21 cellular contexts compared by ENCODE assay signal in genomic region chr9:33349743-33350142, GRCh38. TPM values are rescaled to one million over a fixed set of nuclear protein-coding genes. Genes with fewer than 3 reads are reported as not detected.
A peak's percentile ranks its signal among the peaks of the same experiment; 100 is the strongest.
DNase-seq lines count a peak whose midpoint lies in the region; ATAC-seq and TF ChIP-seq lines count a peak whose summit lies in the region.
"Had no signal": no experiment of that assay in that cellular context is flagged by ENCODE, and none has a peak within 500 bp of the region (broad histone marks: within the 10 kb centered on the region; RNA-seq: fewer than 3 reads in every experiment).

No MANE protein-coding gene starts in this region.

- H3K36me3 Mint-ChIP-seq in chondrocyte (ENCODE audit: low read depth): peaks cover 39% of the 10 kb centered on the region

- H2AFZ ChIP-seq in PC-9: no peak overlapping the region

- H3K36me3 ChIP-seq in PC-9 (ENCODE audit: low read depth) (no peaks in the 10 kb centered on the region), lower lobe of right lung (peaks cover 49% of the 10 kb centered on the region), tibial artery (peaks cover 38 to 61% (median 52%) of the 10 kb centered on the region in 3 donors), A673 (ENCODE audit: insufficient read depth, low read length, poor library complexity, severe bottlenecking) (peaks cover 31% of the 10 kb centered on the region)

- peaks cover 14% of the 10 kb centered on the region for H3K4me1 Mint-ChIP-seq in chondrocyte (ENCODE audit: low read depth)

- no peaks in the 10 kb centered on the region for H3K9me3 ChIP-seq in PC-9 (ENCODE audit: insufficient read depth, low read depth)
- no peaks in the 10 kb centered on the region for H3K9me3 ChIP-seq in lower lobe of right lung
- no peaks in the 10 kb centered on the region for H3K9me3 ChIP-seq in tibial artery
- no peaks in the 10 kb centered on the region for H3K9me3 ChIP-seq in A673 (ENCODE audit: low read depth, low read length, poor library complexity, severe bottlenecking)
- H3K9me3 ChIP-seq: neutrophil, right lobe of liver, SJSA1 had no signal

- H3K27ac ChIP-seq in PC-9 (peak overlapping the region; percentile 54), lower lobe of right lung (peak overlapping the region; percentile 71), tibial artery (peak overlapping the region; percentile 70 to 73), A673 (ENCODE audit: low read depth, low read length, poor library complexity, severe bottlenecking) (no peak overlapping the region)
- H3K27ac ChIP-seq: C4-2B, neutrophil, right lobe of liver had no signal

- H3K27me3 ChIP-seq in PC-9 (ENCODE audit: insufficient read depth, low read depth) (no peaks in the 10 kb centered on the region), lower lobe of right lung (ENCODE audit: low read depth) (no peaks in the 10 kb centered on the region), tibial artery (no peaks in the 10 kb centered on the region), A673 (replicated peaks; ENCODE audit: insufficient read depth, low read depth, low read length, poor library complexity) (no peaks in the 10 kb centered on the region)
- H3K27me3 ChIP-seq: neutrophil, right lobe of liver, SJSA1 had no signal

- no peak for DNase-seq in PC-9
- DNase-seq in chondrocyte (ENCODE audit: low spot score): no peak
- DNase-seq in lower lobe of right lung: no peak
- DNase-seq in tibial artery: no peak
- DNase-seq in stimulated activated CD8-positive, alpha-beta memory T cell treated with anti-CD3 and anti-CD28 coated beads, Interleukin-4, amount 100 ng/mL, for 48 hours: no peak
- DNase-seq in A673 (ENCODE audit: low spot score): no peak
- DNase-seq in NCI-H748 (lab: John Stamatoyannopoulos, UW; ENCODE audit: unreplicated experiment): no peak
- DNase-seq: activated CD4-positive, CD25-positive, alpha-beta regulatory T cell; hypothalamus; Kasumi-1; NCI-H1417; NCI-H2171 treated with DMSO at 0.1 percent for 48 hours; NCI-H69; right lobe of liver; stimulated activated CD4-positive, alpha-beta T cell treated with anti-CD3 and anti-CD28 coated beads, Interleukin-1b, Interleukin-23, amount 100 ng/mL, for 48 hours had no signal

- TF ChIP-seq CTCF in PC-9 (conservative IDR thresholded peaks at IDR 0.05): no peak
- no peak for TF ChIP-seq CTCF in chondrocyte (IDR thresholded peaks at IDR 0.05)
- no peak for TF ChIP-seq CTCF in lower lobe of right lung (IDR thresholded peaks at IDR 0.05)
- TF ChIP-seq CTCF in tibial artery (IDR thresholded peaks at IDR 0.05): no peak
- TF ChIP-seq CTCF in A673 (conservative IDR thresholded peaks at IDR 0.05; ENCODE audit: low read depth, low read length): no peak

- H3K4me3 ChIP-seq in PC-9: no peak overlapping the region
- H3K4me3 ChIP-seq in lower lobe of right lung: no peak overlapping the region
- no peak overlapping the region for H3K4me3 ChIP-seq in tibial artery
- H3K4me3 ChIP-seq in A673 (ENCODE audit: low read depth, low read length, poor library complexity, severe bottlenecking): no peak overlapping the region
- H3K4me3 ChIP-seq: right lobe of liver, SJSA1 had no signal

- H4K20me1 ChIP-seq in PC-9 (ENCODE audit: insufficient read depth): no peaks in the 10 kb centered on the region

- CTCF ChIA-PET in PC-9 (lab: Charles Lee): interaction anchor here (0.7 kb wide), 1 partner anchor 118 kb away, joined by 4 read pairs; no protein-coding TSS in a partner anchor
- CTCF ChIA-PET in A673 (lab: Charles Lee): no interaction called here

- peak overlapping the region; percentile 53 for H3K27ac Mint-ChIP-seq in chondrocyte (ENCODE audit: unreplicated experiment)
- H3K27ac Mint-ChIP-seq: activated naive CD8-positive, alpha-beta T cell had no signal

- ATAC-seq in lower lobe of right lung (peak; percentile 21 to 29), GM19455 (IDR thresholded peaks at IDR 0.05; ENCODE audit: unreplicated experiment) (no peak)

- H3F3A ChIP-seq in PC-9 (ENCODE audit: insufficient read depth, low read depth): peaks cover 14% of the 10 kb centered on the region

- no peak overlapping the region for H3K4me2 ChIP-seq in PC-9

- no peak overlapping the region for H3K4me3 Mint-ChIP-seq in chondrocyte (ENCODE audit: unreplicated experiment)
- H3K4me3 Mint-ChIP-seq: activated naive CD8-positive, alpha-beta T cell had no signal

- POLR2A ChIA-PET in PC-9 (lab: Charles Lee; ENCODE audit: unreplicated experiment): no interaction called here
- POLR2A ChIA-PET in A673 (lab: Charles Lee; ENCODE audit: low non-redundant PET): no interaction called here

- BruUV-seq in PC-9 (replicated peaks; lab: Mats Ljungman, UMichigan): no TSS peak
- no TSS peak for BruUV-seq in A673 (replicated peaks; lab: Mats Ljungman, UMichigan)

- H3K79me2 ChIP-seq in PC-9 (ENCODE audit: low read depth): 0 out of 2 replicates have a peak, but pooled peaks cover 4% of the 10 kb centered on the region

- H3K9me2 ChIP-seq in PC-9 (ENCODE audit: insufficient read depth): no peaks in the 10 kb centered on the region

- H3K9me3 Mint-ChIP-seq in chondrocyte (ENCODE audit: low read depth): no peaks in the 10 kb centered on the region

- H3K4me1 ChIP-seq in PC-9 (replicated peaks; ENCODE audit: insufficient read depth): peaks cover 18% of the 10 kb centered on the region
- H3K4me1 ChIP-seq in lower lobe of right lung: peaks cover 5% of the 10 kb centered on the region
- H3K4me1 ChIP-seq in tibial artery: peaks cover 0 to 15% (median 12%) of the 10 kb centered on the region in 4 donors
- no peaks in the 10 kb centered on the region for H3K4me1 ChIP-seq in A673 (ENCODE audit: insufficient read depth, low read length, poor library complexity, severe bottlenecking)
- H3K4me1 ChIP-seq: right lobe of liver, SJSA1 had no signal

- intact Hi-C loops in PC-9 (cut with micrococcal nuclease; ENCODE audit: unreplicated experiment): loop anchor here (2.0 kb wide), 1 partner anchor 29 kb away; no protein-coding TSS in a partner anchor
- intact Hi-C loops in lower lobe of right lung (cut with DNase I): no loop called here
- intact Hi-C loops in tibial artery (cut with DNase I; ENCODE audit: low total_unique reads): no loop called here
- intact Hi-C loops in A673 (cut with micrococcal nuclease; ENCODE audit: unreplicated experiment): no loop called here

- no peaks in the 10 kb centered on the region for H3K27me3 Mint-ChIP-seq in chondrocyte (ENCODE audit: low read depth)
- H3K27me3 Mint-ChIP-seq: activated naive CD8-positive, alpha-beta T cell had no signal

RNA-seq across cellular contexts. Expression of gene AQP7, which starts 52.6 kb away (rescaled TPM):
- total RNA-seq in PC-9 (2021): 0.59 TPM in 1 of 2 replicates, not detected in the other
- 0.30 to 0.80 TPM (median 0.33 TPM) in 3 replicates for total RNA-seq in chondrocyte
- 3.7 TPM for total RNA-seq in lower lobe of right lung
- total RNA-seq in A673 (2021): not detected in 2 replicates
- total RNA-seq: HT1080, SJSA1 had no signal

RNA-seq across cellular contexts. Expression of gene NFX1, which starts 59.4 kb away (rescaled TPM):
- 14.9 and 15.0 TPM in 2 replicates for total RNA-seq in PC-9 (2021)
- total RNA-seq in chondrocyte: 26.8 to 36.6 TPM (median 28.4 TPM) in 3 replicates
- 36.2 TPM for total RNA-seq in lower lobe of right lung
- 36.3 and 40.0 TPM in 2 replicates for total RNA-seq in A673 (2021)
